Comparison of ENCODE assay signal across 8 cellular contexts in genomic region chr7:139682136-139683013, GRCh38.
DNase-seq lines count a peak whose midpoint lies in the region; ATAC-seq and TF ChIP-seq lines count a peak whose summit lies in the region.

No MANE protein-coding gene starts in this region.

- POLR2A ChIA-PET in Panc1 (lab: Charles Lee): no interaction called here

- CTCF ChIA-PET in Panc1 (lab: Charles Lee): no interaction called here

- in situ Hi-C loops in Panc1 (cut with HindIII; ENCODE audit: low pct_unique_long_range_greater_than_20kb, low sequenced_read_pairs): no loop called here

- H3K36me3 Mint-ChIP-seq in dendritic cell treated with granulocyte-macrophage colony-stimulating factor and Interleukin-4, amounts not matched to agents 40 ng/mL and 50 ng/mL, for 4 days (ENCODE audit: low read depth): peaks cover 14% of the 10 kb centered on the region

- H3K27ac Mint-ChIP-seq in dendritic cell treated with granulocyte-macrophage colony-stimulating factor and Interleukin-4, amounts not matched to agents 40 ng/mL and 50 ng/mL, for 4 days: peak overlapping the region; percentile 42

- peaks cover 16% of the 10 kb centered on the region for H3K9me3 Mint-ChIP-seq in dendritic cell treated with granulocyte-macrophage colony-stimulating factor and Interleukin-4, amounts not matched to agents 40 ng/mL and 50 ng/mL, for 4 days

- DNase-seq in Right ventricle myocardium superior (no peak), cardiac septum (ENCODE audit: low spot score) (no peak), Panc1 (ENCODE audit: low read depth, low spot score) (peak; percentile 77), non-pigmented ciliary epithelial cell (ENCODE audit: low read depth) (peak; percentile 31), GDM1 (lab: John Stamatoyannopoulos, UW) (no peak), WERI-Rb-1 (no peak)

- ATAC-seq in Right ventricle myocardium superior (ENCODE audit: poor library complexity): peak; percentile 6
- ATAC-seq in Panc1: peak; percentile 19; the same call in 1 of the 2 replicates
- no peak for ATAC-seq in HG03108 (IDR thresholded peaks at IDR 0.05; ENCODE audit: unreplicated experiment)

- BruUV-seq in Panc1 (replicated peaks; lab: Mats Ljungman, UMichigan): no TSS peak

- peaks cover 38% of the 10 kb centered on the region for H3K4me1 ChIP-seq in Panc1 (ENCODE audit: control insufficient read depth, insufficient read depth, low read length)

- peaks cover 5% of the 10 kb centered on the region; the same call in 1 of the 2 replicates for H3K9me3 ChIP-seq in Panc1 (ENCODE audit: control insufficient read depth, insufficient read depth, low read depth, low read length)
- H3K9me3 ChIP-seq in WERI-Rb-1 (ENCODE audit: severe bottlenecking): peaks cover 9% of the 10 kb centered on the region

- H3K27me3 ChIP-seq in Panc1 (ENCODE audit: control insufficient read depth, insufficient read depth, low read length) (no peaks in the 10 kb centered on the region), WERI-Rb-1 (ENCODE audit: insufficient read depth, low read depth, severe bottlenecking) (no peaks in the 10 kb centered on the region)

- H3K27ac ChIP-seq in Panc1 (ENCODE audit: low read length) (peak overlapping the region; percentile 86), WERI-Rb-1 (no peak overlapping the region)

- no peaks in the 10 kb centered on the region for H3K27me3 Mint-ChIP-seq in dendritic cell treated with granulocyte-macrophage colony-stimulating factor and Interleukin-4, amounts not matched to agents 40 ng/mL and 50 ng/mL, for 4 days

- no peak overlapping the region for H3K4me3 Mint-ChIP-seq in dendritic cell treated with granulocyte-macrophage colony-stimulating factor and Interleukin-4, amounts not matched to agents 40 ng/mL and 50 ng/mL, for 4 days

- H3K4me3 ChIP-seq in Panc1 (ENCODE audit: low read depth in 2 of 2, low read length in 2 of 2) (no peak overlapping the region), WERI-Rb-1 (ENCODE audit: low read depth, low read length) (no peak overlapping the region)

- H3K36me3 ChIP-seq in Panc1 (ENCODE audit: control insufficient read depth, insufficient read depth, low read length) (no peaks in the 10 kb centered on the region), WERI-Rb-1 (peaks cover 37% of the 10 kb centered on the region)

- intact Hi-C loops in Right ventricle myocardium superior (cut with DNase I): no loop called here
- intact Hi-C loops in cardiac septum (cut with DNase I): no loop called here
- intact Hi-C loops in Panc1 (cut with micrococcal nuclease; ENCODE audit: unreplicated experiment): no loop called here
- intact Hi-C loops in dendritic cell treated with granulocyte-macrophage colony-stimulating factor and Interleukin-4, amounts not matched to agents 40 ng/mL and 50 ng/mL, for 4 days (cut with micrococcal nuclease): no loop called here

- H3K4me1 Mint-ChIP-seq in dendritic cell treated with granulocyte-macrophage colony-stimulating factor and Interleukin-4, amounts not matched to agents 40 ng/mL and 50 ng/mL, for 4 days (ENCODE audit: low read depth): peaks cover 47% of the 10 kb centered on the region

- TF ChIP-seq CTCF in Panc1 (IDR thresholded peaks at IDR 0.05): no peak
- no peak for TF ChIP-seq CTCF in WERI-Rb-1 (IDR thresholded peaks at IDR 0.05; ENCODE audit: low read depth, low read length)

Comparison
In these comparisons a context has a peak if more than half of its experiments do, and no peak if none do; other contexts are left out.
1. DNase-seq: peak in Panc1 (single experiment) and non-pigmented ciliary epithelial cell (single experiment); none in Right ventricle myocardium superior (single experiment), cardiac septum (single experiment), GDM1 (single experiment) and WERI-Rb-1 (single experiment).